Comparison of ENCODE assay signal across 16 cellular contexts in the genomic region with DNA sequence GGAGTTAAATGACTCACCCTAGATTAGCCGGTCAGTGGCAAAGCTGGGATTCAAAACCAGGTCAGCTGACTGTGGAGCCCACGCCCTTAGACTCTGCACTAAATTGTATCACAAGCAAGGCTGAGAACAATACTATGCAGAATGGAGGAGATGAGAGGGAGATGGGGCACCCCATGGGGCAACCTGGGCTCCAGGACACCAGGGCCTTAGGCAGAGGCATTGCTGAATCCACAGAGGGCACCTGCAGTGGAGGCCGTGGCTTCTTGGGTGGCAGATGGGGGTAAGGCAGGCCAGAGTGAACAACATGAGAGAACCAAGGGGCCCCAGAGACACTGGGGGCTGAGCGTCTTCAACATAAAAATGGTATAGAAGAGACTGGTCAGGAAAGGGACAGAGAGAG.
"Had no signal": no experiment of that assay in that cellular context is flagged by ENCODE, and none has a peak within 500 bp of the region (broad histone marks: within the 10 kb centered on the region; RNA-seq: fewer than 3 reads in every experiment).

No MANE protein-coding gene starts in this region.

- H3K27ac ChIP-seq: epithelial cell of prostate, foreskin keratinocyte, psoas muscle, stomach, thoracic aorta, transverse colon had no signal

- ATAC-seq: effector memory CD8-positive, alpha-beta T cell; foreskin keratinocyte; left colon; natural killer cell; psoas muscle; sciatic nerve had no signal

- DNase-seq: effector memory CD8-positive, alpha-beta T cell; foreskin keratinocyte; immature natural killer cell; kidney; left colon; natural killer cell; psoas muscle; retina; stimulated activated CD4-positive, alpha-beta T cell treated with anti-CD3 and anti-CD28 coated beads, Interleukin-2, amount 100 ng/mL, for 24 hours; stimulated activated naive CD4-positive, alpha-beta T cell; stomach; substantia nigra; transverse colon had no signal

- H3K4me1 ChIP-seq: foreskin keratinocyte, psoas muscle, stomach, transverse colon had no signal

- H3K27me3 ChIP-seq: foreskin keratinocyte, stomach, transverse colon had no signal

- H3K4me3 ChIP-seq: psoas muscle, stomach, thoracic aorta, transverse colon had no signal

- H3K36me3 ChIP-seq: stomach, thoracic aorta, transverse colon had no signal
